9 cellular contexts compared by ENCODE assay signal in genomic region chr10:29377333-29377961, GRCh38.
DNase-seq lines count a peak whose midpoint lies in the region; ATAC-seq and TF ChIP-seq lines count a peak whose summit lies in the region.
"Had no signal": no experiment of that assay in that cellular context is flagged by ENCODE, and none has a peak within 500 bp of the region (broad histone marks: within the 10 kb centered on the region; RNA-seq: fewer than 3 reads in every experiment).

No MANE protein-coding gene starts in this region.

- peaks cover 2 to 5% (median 4%) of the 10 kb centered on the region in 3 donors for H3K27me3 Mint-ChIP-seq in CD14-positive monocyte (ENCODE audit: low read depth in 3 of 3)
- peaks cover 44% of the 10 kb centered on the region for H3K27me3 Mint-ChIP-seq in T-helper 17 cell
- peaks cover 3% of the 10 kb centered on the region for H3K27me3 Mint-ChIP-seq in activated naive CD8-positive, alpha-beta T cell treated with anti-CD3 and anti-CD28 coated beads, Interleukin-2, amount 50 U/mL, for 24 hours

- H3K27ac ChIP-seq in left ventricle myocardium inferior (replicated peaks) (no peak overlapping the region), upper lobe of left lung (no peak overlapping the region)

- intact Hi-C loops in CD14-positive monocyte (cut with micrococcal nuclease) (no loop called here), left ventricle myocardium inferior (cut with micrococcal nuclease) (no loop called here)

- H3K9me3 ChIP-seq in T-helper 17 cell (ENCODE audit: control insufficient read depth, low read length, poor library complexity, severe bottlenecking) (no peaks in the 10 kb centered on the region), left ventricle myocardium inferior (replicated peaks) (no peaks in the 10 kb centered on the region), upper lobe of left lung (no peaks in the 10 kb centered on the region)

- no peaks in the 10 kb centered on the region for H3K27me3 ChIP-seq in left ventricle myocardium inferior (ENCODE audit: low read depth)
- no peaks in the 10 kb centered on the region for H3K27me3 ChIP-seq in upper lobe of left lung

- H3K4me1 ChIP-seq in left ventricle myocardium inferior (no peaks in the 10 kb centered on the region), upper lobe of left lung (no peaks in the 10 kb centered on the region)

- ATAC-seq in T-helper 17 cell = peak; percentile 42
- peak in 1 of 2 donors; percentile 68 for ATAC-seq in upper lobe of left lung (ENCODE audit: low FRiP score in 2 of 2)
- ATAC-seq in HG03175 (IDR thresholded peaks at IDR 0.05; ENCODE audit: unreplicated experiment) = no peak
- no peak for ATAC-seq in activated naive CD8-positive, alpha-beta T cell treated with anti-CD3 and anti-CD28 coated beads, Interleukin-2, amount 50 U/mL, for 24 hours

- H3K36me3 Mint-ChIP-seq in CD14-positive monocyte = no peaks in the 10 kb centered on the region
- no peaks in the 10 kb centered on the region for H3K36me3 Mint-ChIP-seq in T-helper 17 cell (ENCODE audit: low read depth)
- no peaks in the 10 kb centered on the region for H3K36me3 Mint-ChIP-seq in activated naive CD8-positive, alpha-beta T cell treated with anti-CD3 and anti-CD28 coated beads, Interleukin-2, amount 50 U/mL, for 24 hours (ENCODE audit: low read depth)
- H3K36me3 Mint-ChIP-seq: IgD-negative memory B cell had no signal

- TF ChIP-seq EP300 in upper lobe of left lung (IDR thresholded peaks at IDR 0.05) = no peak

- H3K4me3 Mint-ChIP-seq in CD14-positive monocyte (no peak overlapping the region), T-helper 17 cell (no peak overlapping the region)
- no peak overlapping the region for H3K4me3 Mint-ChIP-seq in activated naive CD8-positive, alpha-beta T cell treated with anti-CD3 and anti-CD28 coated beads, Interleukin-2, amount 50 U/mL, for 24 hours
- H3K4me3 Mint-ChIP-seq: IgD-negative memory B cell had no signal

- no peak for DNase-seq in CD14-positive monocyte (ENCODE audit: low spot score)
- DNase-seq in HCEC 1CT = peak; percentile 23
- DNase-seq in T-helper 17 cell = no peak
- DNase-seq in left ventricle myocardium inferior = no peak
- DNase-seq in upper lobe of left lung = no peak
- no peak for DNase-seq in nucleus accumbens (lab: John Stamatoyannopoulos, UW)
- no peak for DNase-seq in activated naive CD8-positive, alpha-beta T cell treated with anti-CD3 and anti-CD28 coated beads, Interleukin-2, amount 50 U/mL, for 24 hours

- TF ChIP-seq POLR2A in upper lobe of left lung (IDR thresholded peaks at IDR 0.05) = no peak

- H3K9me3 Mint-ChIP-seq in CD14-positive monocyte = no peaks in the 10 kb centered on the region
- no peaks in the 10 kb centered on the region for H3K9me3 Mint-ChIP-seq in activated naive CD8-positive, alpha-beta T cell treated with anti-CD3 and anti-CD28 coated beads, Interleukin-2, amount 50 U/mL, for 24 hours

- TF ChIP-seq CTCF in CD14-positive monocyte (IDR thresholded peaks at IDR 0.05) (peak; percentile 74), left ventricle myocardium inferior (IDR thresholded peaks at IDR 0.05; ENCODE audit: borderline replicate concordance) (peak; percentile 81), upper lobe of left lung (IDR thresholded peaks at IDR 0.05) (peak in 4 of 6 experiments; percentile 32 to 60 (median 48))

- 71 to 79% methylated on average over 9 to 10 of the region's 10 CpGs for WGBS in upper lobe of left lung, 2 donors

- H3K4me3 ChIP-seq in left ventricle myocardium inferior = no peak overlapping the region
- H3K4me3 ChIP-seq in upper lobe of left lung = no peak overlapping the region

- H3K27ac Mint-ChIP-seq in CD14-positive monocyte (no peak overlapping the region), T-helper 17 cell (no peak overlapping the region)
- H3K27ac Mint-ChIP-seq in activated naive CD8-positive, alpha-beta T cell treated with anti-CD3 and anti-CD28 coated beads, Interleukin-2, amount 50 U/mL, for 24 hours = no peak overlapping the region
- H3K27ac Mint-ChIP-seq: IgD-negative memory B cell had no signal

- H3K4me1 Mint-ChIP-seq in CD14-positive monocyte (no peaks in the 10 kb centered on the region), T-helper 17 cell (peaks cover 10% of the 10 kb centered on the region)
- peaks cover 6% of the 10 kb centered on the region for H3K4me1 Mint-ChIP-seq in activated naive CD8-positive, alpha-beta T cell treated with anti-CD3 and anti-CD28 coated beads, Interleukin-2, amount 50 U/mL, for 24 hours
- H3K4me1 Mint-ChIP-seq: IgD-negative memory B cell had no signal

- H3K36me3 ChIP-seq in left ventricle myocardium inferior (no peaks in the 10 kb centered on the region), upper lobe of left lung (no peaks in the 10 kb centered on the region)
